20 cellular contexts compared by ENCODE assay signal in the genomic region with DNA sequence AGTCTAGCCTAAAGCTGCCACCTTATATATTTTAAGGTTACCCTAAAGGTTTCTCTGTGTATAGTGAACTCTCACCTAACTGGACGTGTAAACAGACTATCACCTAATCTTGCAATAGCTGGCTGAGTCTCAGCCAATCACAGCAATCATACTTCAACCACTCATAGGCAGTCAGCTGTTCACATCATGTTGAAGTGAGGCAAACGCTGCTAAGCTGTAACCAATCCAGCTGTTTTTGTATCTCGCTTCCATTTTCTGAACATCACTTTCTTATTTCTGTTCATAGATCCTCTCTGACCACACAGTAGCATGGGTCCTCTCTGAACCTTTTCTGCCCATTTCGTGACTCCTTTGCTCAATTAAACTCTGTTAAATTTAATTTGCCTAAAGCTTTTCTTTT.
"Had no signal": no experiment of that assay in that cellular context is flagged by ENCODE, and none has a peak within 500 bp of the region (broad histone marks: within the 10 kb centered on the region; RNA-seq: fewer than 3 reads in every experiment).

No MANE protein-coding gene starts in this region.

- DNase-seq: KBM-7, MV-4-11, NCI-H1048, NCI-H1105, NCI-H1417, NCI-H1436 treated with DMSO at 0.1 percent for 48 hours, NCI-H1694, NCI-H187 treated with DMSO at 0.1 percent for 48 hours, NCI-H2029 treated with DMSO at 0.1 percent for 48 hours, NCI-H2107, NCI-H2227 treated with DMSO at 0.1 percent for 48 hours, NCI-H524, NCI-H526 treated with DMSO at 0.1 percent for 48 hours, NCI-H748 treated with DMSO at 0.1 percent for 48 hours, Right ventricle myocardium superior, RPMI8226, SIG-M5 had no signal

- H3K36me3 ChIP-seq: SJSA1 had no signal

- H3K4me3 ChIP-seq: SJSA1, SK-N-MC had no signal

- H3K27me3 ChIP-seq: SJSA1 had no signal

- H3K27ac ChIP-seq: HL-60, SJSA1, SK-N-MC had no signal

- H3K4me1 ChIP-seq: SJSA1 had no signal
